Comparison of ENCODE assay signal across 19 cellular contexts in the genomic region with DNA sequence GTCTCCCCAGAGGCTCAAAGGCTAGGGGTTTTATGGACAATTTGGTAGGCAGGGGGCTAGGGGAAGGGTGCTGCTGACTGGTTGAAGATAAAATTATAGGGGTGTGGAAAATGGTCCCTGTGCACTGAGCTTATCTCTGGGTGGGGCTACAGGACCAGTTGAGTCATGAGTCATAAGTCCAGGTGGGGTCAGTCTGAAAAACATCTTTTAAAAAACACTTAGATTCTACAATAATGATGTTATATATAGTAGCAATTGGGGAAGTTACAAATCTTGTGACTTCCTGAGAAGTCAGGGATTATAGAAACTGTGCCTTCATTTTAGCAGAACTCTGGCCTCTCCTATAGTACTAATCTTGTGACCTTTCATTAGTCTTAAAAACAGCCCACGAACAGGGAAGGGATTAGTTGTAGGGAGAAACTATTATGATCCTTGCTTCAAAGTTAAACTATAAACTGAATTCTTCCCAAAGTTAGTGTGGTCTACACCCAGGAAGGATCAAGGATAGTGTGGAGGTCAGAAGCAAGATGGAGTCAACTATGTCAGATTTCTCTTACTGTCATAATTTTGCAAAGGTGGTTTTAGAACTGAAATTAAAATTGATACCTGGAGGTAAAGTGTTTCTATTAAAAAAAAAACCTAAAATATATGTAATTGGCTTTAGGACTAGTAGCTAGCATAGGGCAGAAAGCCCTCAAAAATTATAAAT.
DNase-seq lines count a peak whose midpoint lies in the region; ATAC-seq, FAIRE-seq and TF ChIP-seq lines count a peak whose summit lies in the region.
"Had no signal": no experiment of that assay in that cellular context is flagged by ENCODE, and none has a peak within 500 bp of the region (broad histone marks: within the 10 kb centered on the region; RNA-seq: fewer than 3 reads in every experiment).

No MANE protein-coding gene starts in this region.

- no peaks in the 10 kb centered on the region for H3K9me1 ChIP-seq in K562 (ENCODE audit: control insufficient read depth, insufficient read depth, low read length)

- H3K4me2 ChIP-seq in BLaER1 treated with 17β-estradiol and CSF1 and Interleukin-3, amounts not matched to agents 10 nM and 100 nM: peak overlapping the region in 8 of 11 experiments; percentile 16 to 61 (median 41); a peak in 10 of 22 replicates
- H3K4me2 ChIP-seq in K562 (ENCODE audit: insufficient read depth, low read length): no peak overlapping the region
- H3K4me2 ChIP-seq: A549 had no signal

- FAIRE-seq in K562 (lab: Jason Lieb, UNC): no peak
- FAIRE-seq: A549, GM19239 had no signal

- no peak for TF ChIP-seq CTCF in K562 (IDR thresholded peaks at IDR 0.05 in 2 of 3, conservative IDR thresholded peaks at IDR 0.05 in 1 of 3; ENCODE audit: insufficient read depth in 2 of 3, low read depth in 1 of 3, low read length in 3 of 3)
- no peak for TF ChIP-seq CTCF in activated CD8-positive, alpha-beta T cell treated with anti-CD3 and anti-CD28 coated beads for 36 hours (IDR thresholded peaks at IDR 0.05)

- no TSS peak for BruUV-seq in K562 (replicated peaks; lab: Mats Ljungman, UMichigan)

- no peak for TF ChIP-seq EP300 in K562 (IDR thresholded peaks at IDR 0.05; ENCODE audit: low read length)

- peak overlapping the region; percentile 60 for H2AFZ ChIP-seq in K562 (ENCODE audit: low read depth, low read length)

- no peaks in the 10 kb centered on the region for H3K36me3 ChIP-seq in BLaER1 treated with 17β-estradiol and CSF1 and Interleukin-3, amounts not matched to agents 10 nM and 100 nM
- no peaks in the 10 kb centered on the region for H3K36me3 ChIP-seq in K562 (ENCODE audit: control insufficient read depth, insufficient read depth, low read length)

- no peak overlapping the region for H3K4me3 ChIP-seq in BLaER1 treated with 17β-estradiol and CSF1 and Interleukin-3, amounts not matched to agents 10 nM and 100 nM
- H3K4me3 ChIP-seq in K562: no peak overlapping the region
- H3K4me3 ChIP-seq: A549 had no signal

- peaks cover 0 to 9% (median 3%) of the 10 kb centered on the region in 7 donors for H3K9me3 Mint-ChIP-seq in naive B cell
- no peaks in the 10 kb centered on the region for H3K9me3 Mint-ChIP-seq in activated CD8-positive, alpha-beta T cell treated with anti-CD3 and anti-CD28 coated beads for 36 hours

- no peak for TF ChIP-seq RAD21 in K562 (CRISPR knock-in tag; conservative IDR thresholded peaks at IDR 0.05 in 1 of 2, IDR thresholded peaks at IDR 0.05 in 1 of 2)

- peaks cover 7 to 18% (median 17%) of the 10 kb centered on the region in 3 donors for H3K4me1 Mint-ChIP-seq in naive B cell
- H3K4me1 Mint-ChIP-seq in activated CD8-positive, alpha-beta T cell treated with anti-CD3 and anti-CD28 coated beads for 36 hours (ENCODE audit: low read depth): no peaks in the 10 kb centered on the region

- H4K20me1 ChIP-seq in BLaER1 treated with 17β-estradiol and CSF1 and Interleukin-3, amounts not matched to agents 10 nM and 100 nM: no peaks in the 10 kb centered on the region
- no peaks in the 10 kb centered on the region for H4K20me1 ChIP-seq in K562 (replicated peaks; ENCODE audit: control insufficient read depth, insufficient read depth, low read length)

- H3K27ac ChIP-seq in BLaER1 treated with 17β-estradiol and CSF1 and Interleukin-3, amounts not matched to agents 10 nM and 100 nM: peak overlapping the region in 8 of 11 experiments; percentile 3 to 67 (median 44); a peak in 11 of 22 replicates
- H3K27ac ChIP-seq in K562 (ENCODE audit: extremely low read depth, low read depth, low read length): peak overlapping the region; percentile 11; the same call in 1 of the 3 replicates
- H3K27ac ChIP-seq: A549, C4-2B had no signal

- H3K36me3 Mint-ChIP-seq in naive B cell: peaks cover 0 to 4% of the 10 kb centered on the region in 2 donors
- H3K36me3 Mint-ChIP-seq in activated CD8-positive, alpha-beta T cell treated with anti-CD3 and anti-CD28 coated beads for 36 hours (ENCODE audit: low read depth): no peaks in the 10 kb centered on the region

- ATAC-seq in K562 (peak; percentile 10; the same call in 1 of the 3 replicates), naive B cell (ENCODE audit: low read depth in 2 of 2) (peak; percentile 13 to 30), GM18861 (IDR thresholded peaks at IDR 0.05; ENCODE audit: unreplicated experiment) (no peak), GM19397 (IDR thresholded peaks at IDR 0.05; ENCODE audit: unreplicated experiment) (no peak), GM21825 (IDR thresholded peaks at IDR 0.05; ENCODE audit: unreplicated experiment) (no peak)
- ATAC-seq in activated CD8-positive, alpha-beta T cell treated with anti-CD3 and anti-CD28 coated beads for 36 hours: no peak
- ATAC-seq: A549, SK-N-SH treated with all-trans-retinoic acid at 6 μM for 48 hours had no signal

- H3K27ac Mint-ChIP-seq in naive B cell: peak overlapping the region in 4 of 6 donors; percentile 7 to 94 (median 12)
- H3K27ac Mint-ChIP-seq in activated CD8-positive, alpha-beta T cell treated with anti-CD3 and anti-CD28 coated beads for 36 hours: no peak overlapping the region
- H3K27ac Mint-ChIP-seq: H9 had no signal

- H3K27me3 Mint-ChIP-seq in naive B cell: no peaks in the 10 kb centered on the region
- H3K27me3 Mint-ChIP-seq in activated CD8-positive, alpha-beta T cell treated with anti-CD3 and anti-CD28 coated beads for 36 hours: no peaks in the 10 kb centered on the region

- peaks cover 12 to 18% (median 15%) of the 10 kb centered on the region in 11 experiments; a peak in 21 of 22 replicates for H3K9me3 ChIP-seq in BLaER1 treated with 17β-estradiol and CSF1 and Interleukin-3, amounts not matched to agents 10 nM and 100 nM (replicated peaks in 1 of 11)
- 0 out of 2 replicates have a peak, but pooled peaks cover 8% of the 10 kb centered on the region for H3K9me3 ChIP-seq in K562 (replicated peaks; ENCODE audit: control insufficient read depth, insufficient read depth, low read depth, low read length)

- H3K4me3 Mint-ChIP-seq in naive B cell: peak overlapping the region in 3 of 8 donors; percentile 26 to 61 (median 57)
- H3K4me3 Mint-ChIP-seq in activated CD8-positive, alpha-beta T cell treated with anti-CD3 and anti-CD28 coated beads for 36 hours: no peak overlapping the region
- H3K4me3 Mint-ChIP-seq: H9 had no signal

- CTCF ChIA-PET in K562 (lab: Yijun Ruan, JAX; ENCODE audit: low intra/inter-chr PET ratio): no interaction called here
- CTCF ChIA-PET in activated CD8-positive, alpha-beta T cell treated with anti-CD3 and anti-CD28 coated beads for 36 hours (lab: Charles Lee): no interaction called here

- H3K27me3 ChIP-seq in BLaER1 treated with 17β-estradiol and CSF1 and Interleukin-3, amounts not matched to agents 10 nM and 100 nM: no peaks in the 10 kb centered on the region
- no peaks in the 10 kb centered on the region for H3K27me3 ChIP-seq in K562 (ENCODE audit: control insufficient read depth in 2 of 2, insufficient read depth in 2 of 2, low read length in 2 of 2)

- TF ChIP-seq POLR2A in K562 (conservative IDR thresholded peaks at IDR 0.05): no peak

- POLR2A ChIA-PET in K562 (lab: Yijun Ruan, JAX): no interaction called here
- POLR2A ChIA-PET in activated CD8-positive, alpha-beta T cell treated with anti-CD3 and anti-CD28 coated beads for 36 hours (lab: Charles Lee): interaction anchor here (0.6 kb wide), 1 partner anchor 29 kb away, joined by 3 read pairs; no protein-coding TSS in a partner anchor

- DNase-seq in NOMO-1 treated with DMSO at 0.1 percent for 48 hours (lab: John Stamatoyannopoulos, UW; ENCODE audit: unreplicated experiment) (peak; percentile 75), K562 (ENCODE audit: extremely low read depth in 1 of 4, low spot score in 3 of 4) (peak in 2 of 4 experiments; percentile 26 to 53), naive B cell (no peak)
- no peak for DNase-seq in activated CD8-positive, alpha-beta T cell treated with anti-CD3 and anti-CD28 coated beads for 36 hours
- DNase-seq: COR-L47, EL, H9, NCI-H1048, NCI-H1436 treated with DMSO at 0.1 percent for 48 hours, NCI-H2029 treated with DMSO at 0.1 percent for 48 hours, SHP77 treated with DMSO at 0.1 percent for 48 hours had no signal

- 53% methylated on average over 1 of the region's 1 CpG for WGBS in K562 (ENCODE audit: insufficient coverage, low coverage, missing lambda C conversion rate)

- in situ Hi-C loops in K562 (cut with MboI): no loop called here

- intact Hi-C loops in K562 (cut with micrococcal nuclease): loop anchor here (5.0 kb wide), 2 partner anchors 57 to 128 kb away; a partner anchor contains a TSS
- intact Hi-C loops in activated CD8-positive, alpha-beta T cell treated with anti-CD3 and anti-CD28 coated beads for 36 hours (cut with micrococcal nuclease): no loop called here

- peaks cover 0 to 17% (median 7%) of the 10 kb centered on the region in 10 experiments; a peak in 13 of 20 replicates for H3K4me1 ChIP-seq in BLaER1 treated with 17β-estradiol and CSF1 and Interleukin-3, amounts not matched to agents 10 nM and 100 nM
- peaks cover 4 to 22% of the 10 kb centered on the region in 2 experiments; a peak in 3 of 5 replicates for H3K4me1 ChIP-seq in K562 (replicated peaks in 1 of 2; ENCODE audit: control insufficient read depth in 2 of 2, insufficient read depth in 2 of 2, low read length in 2 of 2)

- H3K79me2 ChIP-seq in K562 (ENCODE audit: control insufficient read depth, insufficient read depth, low read length): no peaks in the 10 kb centered on the region

- no peak overlapping the region; a peak in 1 of 22 replicates for H3K9ac ChIP-seq in BLaER1 treated with 17β-estradiol and CSF1 and Interleukin-3, amounts not matched to agents 10 nM and 100 nM
- no peak overlapping the region for H3K9ac ChIP-seq in K562 (ENCODE audit: insufficient read depth in 1 of 2, low read depth in 2 of 2, low read length in 2 of 2)

TF ChIP-seq in K562, 482 proteins besides CTCF, POLR2A, EP300 and RAD21 (continues in another document):
- TF ChIP-seq SMAD1 (IDR thresholded peaks at IDR 0.05; ENCODE audit: low read depth, low read length, partially characterized antibody): no peak

Comparison
In these comparisons a context has a peak if more than half of its experiments do, and no peak if none do; other contexts are left out.
1. ATAC-seq: peak in K562 (single experiment) and naive B cell (2 of 2); none in GM18861 (single experiment), GM19397 (single experiment), GM21825 (single experiment) and activated CD8-positive, alpha-beta T cell treated with anti-CD3 and anti-CD28 coated beads for 36 hours (single experiment).